In the genomic region with DNA sequence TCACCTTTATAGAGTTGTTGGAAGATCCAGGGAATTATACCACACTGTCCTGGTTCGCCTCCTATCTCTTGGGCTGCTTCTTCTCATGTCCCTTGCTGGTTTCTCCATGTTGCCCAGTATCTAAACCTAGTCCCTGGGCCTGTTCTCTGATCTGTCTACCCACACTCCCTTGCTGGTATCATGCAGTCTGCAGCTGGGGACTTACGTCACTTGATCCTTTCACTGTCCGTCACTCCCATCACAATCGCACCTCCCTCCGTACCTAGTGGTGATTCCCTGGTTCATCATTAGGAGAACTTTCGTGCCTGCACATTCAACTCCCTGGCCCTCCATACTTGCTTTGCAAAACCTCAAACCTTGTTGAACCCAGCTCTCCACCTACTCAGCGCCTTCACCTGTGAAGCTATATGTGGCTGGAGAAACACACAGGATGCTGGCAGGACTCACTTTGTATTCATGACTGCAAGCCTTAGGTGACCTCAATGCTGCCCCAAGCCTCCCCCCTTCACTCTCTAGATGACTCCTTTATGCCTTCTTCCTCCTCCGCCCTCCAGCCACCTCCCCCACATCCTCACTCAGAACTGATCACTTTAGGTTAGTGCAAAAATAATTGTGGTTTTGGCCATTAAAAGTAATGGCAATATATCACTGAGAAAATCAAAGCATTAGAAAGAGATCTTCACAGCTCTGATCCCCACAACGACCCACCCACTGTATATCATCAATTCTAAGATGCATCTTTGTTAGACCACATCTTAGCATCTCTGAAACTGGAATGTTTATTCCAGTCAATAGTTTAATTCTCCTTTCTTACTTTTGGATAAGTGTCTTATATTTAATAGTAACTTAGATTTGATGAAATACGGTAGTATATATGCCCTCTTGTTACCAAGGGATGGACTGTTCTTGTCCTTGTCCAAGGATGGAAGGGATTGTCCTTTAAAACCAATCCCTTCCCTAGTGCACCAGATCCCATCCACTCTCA, we compare ENCODE assay signal across 33 cellular contexts. TPM values are rescaled to one million over a fixed set of nuclear protein-coding genes. Genes with fewer than 3 reads are reported as not detected.
"Had no signal": no experiment of that assay in that cellular context is flagged by ENCODE, and none has a peak within 500 bp of the region (broad histone marks: within the 10 kb centered on the region; RNA-seq: fewer than 3 reads in every experiment).

No MANE protein-coding gene starts in this region.

- H3K4me1 Mint-ChIP-seq: activated B cell treated with CpG ODN at 0.5 μM for 24 hours; activated CD4-positive, alpha-beta T cell treated with anti-CD3 and anti-CD28 coated beads for 36 hours had no signal

- H3K9me3 ChIP-seq: lower lobe of right lung, tibial artery had no signal

- H2AFZ ChIP-seq: parathyroid adenoma had no signal

- H3K79me2 ChIP-seq: parathyroid adenoma had no signal

- H3K9ac ChIP-seq: parathyroid adenoma had no signal

- ATAC-seq: activated CD4-positive, alpha-beta T cell treated with anti-CD3 and anti-CD28 coated beads for 36 hours; activated naive CD4-positive, alpha-beta T cell treated with anti-CD3 and anti-CD28 coated beads, Interleukin-2, amount 50 U/mL, for 72 hours; left lobe of liver; lower lobe of right lung; sciatic nerve had no signal

- H3K27ac ChIP-seq: brain microvascular endothelial cell, lower lobe of right lung, parathyroid adenoma, tibial artery had no signal

- H3K4me3 ChIP-seq: lower lobe of right lung, smooth muscle cell, tibial artery had no signal

- DNase-seq: activated B cell treated with CpG ODN at 0.5 μM for 24 hours; activated CD4-positive, alpha-beta T cell treated with anti-CD3 and anti-CD28 coated beads for 36 hours; activated CD4-positive, alpha-beta T cell treated with anti-CD3 and anti-CD28 coated beads, Interleukin-2, amount 50 U/mL, for 4 hours; activated gamma-delta T cell treated with Interleukin-2 at 50 U/mL for 16 hours; activated T-cell treated with anti-CD3 and anti-CD28 coated beads for 4 hours; brain microvascular endothelial cell; caudate nucleus; effector CD8-positive, alpha-beta T cell; erythroblast; foreskin fibroblast; kidney; lower lobe of right lung; naive B cell; nucleus accumbens; stimulated activated CD4-positive, alpha-beta T cell treated with anti-CD3 and anti-CD28 coated beads, Interleukin-15, amount 100 ng/mL, for 24 hours; stimulated activated CD4-positive, alpha-beta T cell treated with anti-CD3 and anti-CD28 coated beads, Interleukin-2, amount 100 ng/mL, for 48 hours; stimulated activated CD8-positive, alpha-beta memory T cell treated with anti-CD3 and anti-CD28 coated beads, Interleukin-4, amount 100 ng/mL, for 48 hours; stimulated activated naive CD4-positive, alpha-beta T cell treated with Interleukin-2 at 50 U/mL for 16 hours; T1000; tibial artery had no signal

- H3K9me3 Mint-ChIP-seq: activated naive CD4-positive, alpha-beta T cell treated with anti-CD3 and anti-CD28 coated beads, Interleukin-2, amount 50 U/mL, for 72 hours; dendritic cell treated with granulocyte-macrophage colony-stimulating factor and Interleukin-4, amounts not matched to agents 40 ng/mL and 50 ng/mL, for 4 days; T-helper 1 cell treated with Interleukin-12 subunit alpha and Interleukin-12 subunit beta and Interleukin-4 antibody, amounts not matched to agents 30 μg/mL and 1 μg/mL, for 36 hours had no signal

- FAIRE-seq: kidney, urothelium cell line had no signal

- H3K4me3 Mint-ChIP-seq: activated B cell treated with CpG ODN at 0.5 μM for 24 hours; activated CD4-positive, alpha-beta T cell treated with anti-CD3 and anti-CD28 coated beads for 36 hours; dendritic cell treated with granulocyte-macrophage colony-stimulating factor and Interleukin-4, amounts not matched to agents 40 ng/mL and 50 ng/mL, for 4 days; naive B cell; T-helper 1 cell treated with Interleukin-12 subunit alpha and Interleukin-12 subunit beta and Interleukin-4 antibody, amounts not matched to agents 30 μg/mL and 1 μg/mL, for 36 hours had no signal

- H3K27me3 ChIP-seq: tibial artery had no signal

- H3K27me3 Mint-ChIP-seq: activated B cell treated with CpG ODN at 0.5 μM for 24 hours; activated CD4-positive, alpha-beta T cell treated with anti-CD3 and anti-CD28 coated beads for 36 hours; dendritic cell treated with granulocyte-macrophage colony-stimulating factor and Interleukin-4, amounts not matched to agents 40 ng/mL and 50 ng/mL, for 4 days; naive B cell had no signal

- H3K27ac Mint-ChIP-seq: activated B cell treated with CpG ODN at 0.5 μM for 24 hours; activated CD4-positive, alpha-beta T cell treated with anti-CD3 and anti-CD28 coated beads for 36 hours; activated naive CD4-positive, alpha-beta T cell treated with anti-CD3 and anti-CD28 coated beads, Interleukin-2, amount 50 U/mL, for 72 hours; dendritic cell treated with granulocyte-macrophage colony-stimulating factor and Interleukin-4, amounts not matched to agents 40 ng/mL and 50 ng/mL, for 4 days; naive B cell; T-helper 1 cell treated with Interleukin-12 subunit alpha and Interleukin-12 subunit beta and Interleukin-4 antibody, amounts not matched to agents 30 μg/mL and 1 μg/mL, for 36 hours had no signal

- H3K36me3 Mint-ChIP-seq: activated naive CD4-positive, alpha-beta T cell treated with anti-CD3 and anti-CD28 coated beads, Interleukin-2, amount 50 U/mL, for 72 hours had no signal

- H3K36me3 ChIP-seq: brain microvascular endothelial cell, lower lobe of right lung had no signal

- H3K4me2 ChIP-seq: smooth muscle cell had no signal

- H3K4me1 ChIP-seq: lower lobe of right lung, tibial artery had no signal

RNA-seq across cellular contexts. Expression of a gene that starts 26.4 kb away (rescaled TPM):
- total RNA-seq: activated B cell treated with CpG ODN at 0.5 μM for 24 hours; activated naive CD4-positive, alpha-beta T cell treated with anti-CD3 and anti-CD28 coated beads, Interleukin-2, amount 50 U/mL, for 72 hours; aorta; fibroblast of lung; glomerular endothelial cell; kidney; left lobe of liver; lower lobe of right lung; mesenteric fat pad; mucosa of gallbladder; sciatic nerve; smooth muscle cell had no signal
- polyA plus RNA-seq: aorta, fibroblast of lung, smooth muscle cell had no signal
